ENCODE assay signal across 8 cellular contexts in genomic region chr22:24938741-24939341, GRCh38. TPM values are rescaled to one million over a fixed set of nuclear protein-coding genes. Genes with fewer than 3 reads are reported as not detected.
A peak's percentile ranks its signal among the peaks of the same experiment; 100 is the strongest.
DNase-seq lines count a peak whose midpoint lies in the region; ATAC-seq and TF ChIP-seq lines count a peak whose summit lies in the region.

No MANE protein-coding gene starts in this region.

- no peak overlapping the region for H3K4me3 ChIP-seq in Loucy (ENCODE audit: low read length, poor library complexity, severe bottlenecking)
- H3K4me3 ChIP-seq in SK-N-MC, result no peak overlapping the region

- peak; percentile 84 for TF ChIP-seq CTCF in Loucy (conservative IDR thresholded peaks at IDR 0.05; ENCODE audit: low read length)

- H3K27ac ChIP-seq in SK-N-MC, result no peak overlapping the region

- no peak for ATAC-seq in GM21367 (IDR thresholded peaks at IDR 0.05; ENCODE audit: unreplicated experiment)

- no peak overlapping the region for H3K9ac ChIP-seq in Loucy (ENCODE audit: low read depth, low read length, poor library complexity, severe bottlenecking)
- no peak overlapping the region for H3K9ac ChIP-seq in SK-N-MC (ENCODE audit: insufficient read length)

- H3K27me3 ChIP-seq in Loucy (ENCODE audit: insufficient read depth, low read length, poor library complexity, severe bottlenecking), result no peaks in the 10 kb centered on the region

- no peaks in the 10 kb centered on the region for H3K9me3 ChIP-seq in Loucy (ENCODE audit: insufficient read depth, low read depth, low read length)
- H3K9me3 ChIP-seq in SK-N-MC (ENCODE audit: low read depth, low read length), result no peaks in the 10 kb centered on the region

- H3K4me1 ChIP-seq in Loucy (ENCODE audit: insufficient read depth, low read length, poor library complexity, severe bottlenecking), result no peaks in the 10 kb centered on the region

- no peak overlapping the region for H2AFZ ChIP-seq in Loucy (ENCODE audit: low read length)

- H3K4me2 ChIP-seq in Loucy (ENCODE audit: low read depth, low read length, poor library complexity, severe bottlenecking), result no peak overlapping the region

- H3F3A ChIP-seq in Loucy (ENCODE audit: low read depth), result no peaks in the 10 kb centered on the region

- H3K9me2 ChIP-seq in Loucy (replicated peaks; ENCODE audit: low read depth, low read length), result no peaks in the 10 kb centered on the region

- DNase-seq in activated gamma-delta T cell treated with Interleukin-2 at 50 U/mL for 16 hours, result peak; percentile 13
- no peak for DNase-seq in activated gamma-delta T cell (lab: John Stamatoyannopoulos, UW)
- DNase-seq in SK-N-MC (ENCODE audit: low read depth, low spot score), result peak; percentile 2
- peak; percentile 50 to 57 for DNase-seq in dermis microvascular lymphatic vessel endothelial cell (ENCODE audit: low read depth in 2 of 2)
- DNase-seq in myocyte (ENCODE audit: low read depth), result peak; percentile 49
- no peak for DNase-seq in T1000 (lab: John Stamatoyannopoulos, UW)

- H3K79me2 ChIP-seq in Loucy (ENCODE audit: insufficient read depth, low read length), result no peaks in the 10 kb centered on the region

- no peaks in the 10 kb centered on the region for H4K20me1 ChIP-seq in Loucy (ENCODE audit: insufficient read depth, low read length, poor library complexity, severe bottlenecking)

- H3K36me3 ChIP-seq in Loucy (ENCODE audit: insufficient read depth, low read length) (no peaks in the 10 kb centered on the region), SK-N-MC (ENCODE audit: insufficient read depth, low read length) (no peaks in the 10 kb centered on the region)

RNA-seq across cellular contexts. Expression of gene LHFPL7, which starts 7.7 kb away (rescaled TPM):
- total RNA-seq in dermis microvascular lymphatic vessel endothelial cell (not detected in 2 replicates), myocyte (not detected in 2 replicates)
- polyA plus RNA-seq in myocyte (2012), result not detected

RNA-seq across cellular contexts. Expression of gene KIAA1671, which starts 13.7 kb away (rescaled TPM):
- 34.8 and 40.0 TPM in 2 replicates for total RNA-seq in dermis microvascular lymphatic vessel endothelial cell
- total RNA-seq in myocyte, result 10.4 and 11.2 TPM in 2 replicates
- polyA plus RNA-seq in myocyte (2012), result 11.1 TPM

Comparison
In these comparisons a context has a peak if more than half of its experiments do, and no peak if none do; other contexts are left out.
1. DNase-seq: peak in activated gamma-delta T cell treated with Interleukin-2 at 50 U/mL for 16 hours (single experiment), SK-N-MC (single experiment), dermis microvascular lymphatic vessel endothelial cell (2 of 2) and myocyte (single experiment); none in activated gamma-delta T cell (single experiment) and T1000 (single experiment).